In the genomic region with DNA sequence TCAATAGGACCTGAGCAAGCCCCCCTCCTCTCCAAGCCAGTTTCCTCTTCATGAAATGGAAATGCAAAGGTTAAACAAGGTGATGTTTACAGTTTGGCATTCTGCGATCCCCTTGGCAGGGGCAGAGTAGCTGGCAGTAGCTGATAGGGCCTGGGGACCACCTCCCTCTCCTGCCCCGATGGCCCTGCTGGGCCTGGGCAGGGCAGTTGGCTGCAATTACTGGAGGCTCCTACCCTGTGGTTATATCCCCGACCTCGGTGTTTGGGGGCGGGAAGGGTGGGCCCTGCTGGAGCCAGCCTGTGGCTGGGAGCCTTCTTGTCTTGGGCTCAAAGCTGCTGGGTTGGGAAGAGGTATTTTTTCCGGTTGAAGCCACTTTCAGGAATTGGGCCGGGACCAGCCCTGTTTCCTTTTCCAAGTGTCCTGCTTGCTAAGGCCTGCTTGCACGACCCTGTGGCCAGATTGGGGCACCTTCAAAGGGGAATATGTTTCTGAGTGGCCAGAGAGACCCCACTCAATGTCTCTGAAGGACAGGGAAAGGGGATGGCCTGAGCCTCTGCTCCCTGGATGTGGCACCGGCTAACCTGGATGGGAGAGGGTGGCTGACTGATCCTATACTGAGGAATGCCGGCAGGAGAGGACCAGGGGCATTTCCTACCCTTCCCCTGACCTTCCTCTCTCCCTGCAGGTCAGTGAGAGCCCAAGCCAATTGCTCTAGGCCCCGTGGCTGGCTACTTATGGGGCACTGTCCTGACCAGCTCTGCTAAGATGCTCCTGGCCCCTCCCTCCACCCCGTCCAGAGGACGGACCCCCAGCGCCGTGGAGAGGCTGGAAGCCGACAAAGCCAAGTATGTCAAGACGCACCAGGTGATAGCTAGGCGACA, we compare ENCODE assay signal across 9 cellular contexts. TPM values are rescaled to one million over a fixed set of nuclear protein-coding genes. Genes with fewer than 3 reads are reported as not detected.
DNase-seq lines count a peak whose midpoint lies in the region; ATAC-seq and TF ChIP-seq lines count a peak whose summit lies in the region.
"Had no signal": no experiment of that assay in that cellular context is flagged by ENCODE, and none has a peak within 500 bp of the region (broad histone marks: within the 10 kb centered on the region; RNA-seq: fewer than 3 reads in every experiment).

No MANE protein-coding gene starts in this region.

- ATAC-seq in T-helper 17 cell = no peak
- ATAC-seq in HG03460 (IDR thresholded peaks at IDR 0.05; ENCODE audit: unreplicated experiment) = no peak
- ATAC-seq in HG03108 (IDR thresholded peaks at IDR 0.05; ENCODE audit: unreplicated experiment) = no peak

- H3K4me1 Mint-ChIP-seq in CD14-positive monocyte = peaks cover 23% of the 10 kb centered on the region
- peaks cover 12% of the 10 kb centered on the region for H3K4me1 Mint-ChIP-seq in T-helper 17 cell

- peaks cover 0 to 80% of the 10 kb centered on the region in 2 donors for H3K4me1 ChIP-seq in right atrium auricular region

- intact Hi-C loops in CD14-positive monocyte (cut with micrococcal nuclease) (loop anchor here in 1 of 2 donors (5.0 kb wide), 2 partner anchors 38 to 53 kb away; no protein-coding TSS in a partner anchor), posterior vena cava (cut with DNase I) (loop anchor here in 1 of 2 donors (5.0 kb wide), 1 partner anchor 53 kb away; no protein-coding TSS in a partner anchor)

- DNase-seq in CD14-positive monocyte (ENCODE audit: low spot score) (peak; percentile 10), T-helper 17 cell (no peak), right atrium auricular region (ENCODE audit: low spot score) (no peak), posterior vena cava (ENCODE audit: low spot score) (peak; percentile 31), glomerular visceral epithelial cell (ENCODE audit: extremely low spot score) (no peak), NCI-H187 treated with DMSO at 0.1 percent for 48 hours (lab: John Stamatoyannopoulos, UW) (no peak)

- H3K27me3 ChIP-seq in right atrium auricular region = no peaks in the 10 kb centered on the region

- H3K4me3 ChIP-seq in right atrium auricular region = peak overlapping the region; percentile 41 to 57

- peaks cover 70 to 79% (median 71%) of the 10 kb centered on the region in 3 donors for H3K27me3 Mint-ChIP-seq in CD14-positive monocyte (ENCODE audit: low read depth in 3 of 3)
- H3K27me3 Mint-ChIP-seq in T-helper 17 cell = peaks cover 36% of the 10 kb centered on the region

- H3K36me3 Mint-ChIP-seq in CD14-positive monocyte = peaks cover 0 to 2% of the 10 kb centered on the region in 2 donors
- H3K36me3 Mint-ChIP-seq in T-helper 17 cell (ENCODE audit: low read depth) = no peaks in the 10 kb centered on the region

- H3K9me3 ChIP-seq in T-helper 17 cell (ENCODE audit: control insufficient read depth, low read length, poor library complexity, severe bottlenecking) (no peaks in the 10 kb centered on the region), right atrium auricular region (no peaks in the 10 kb centered on the region)
- H3K9me3 ChIP-seq: SK-N-SH had no signal

- TF ChIP-seq CTCF in CD14-positive monocyte (IDR thresholded peaks at IDR 0.05) (no peak), right atrium auricular region (IDR thresholded peaks at IDR 0.05) (no peak)

- peaks cover 0 to 8% (median 0%) of the 10 kb centered on the region in 7 donors for H3K9me3 Mint-ChIP-seq in CD14-positive monocyte

- H3K27ac Mint-ChIP-seq in CD14-positive monocyte (peak overlapping the region in 1 of 7 donors; percentile 70), T-helper 17 cell (no peak overlapping the region)

- peak overlapping the region; percentile 86 to 95 for H3K27ac ChIP-seq in right atrium auricular region

- H3K36me3 ChIP-seq in right atrium auricular region = no peaks in the 10 kb centered on the region

- H3K4me3 Mint-ChIP-seq in CD14-positive monocyte (peak overlapping the region in 1 of 2 donors; percentile 85), T-helper 17 cell (peak overlapping the region; percentile 52)

RNA-seq across cellular contexts. Expression of gene FAM110D, which starts 1.9 kb away (rescaled TPM):
- polyA plus RNA-seq in CD14-positive monocyte = not detected
- not detected for total RNA-seq in T-helper 17 cell
- total RNA-seq in right atrium auricular region = 1 to 10 TPM; 3.8 to 4.3 TPM
- 1 to 10 TPM; 4.5 to 4.7 TPM for total RNA-seq in posterior vena cava

RNA-seq across cellular contexts. Expression of gene C1orf232, which starts 8.0 kb away (rescaled TPM):
- polyA plus RNA-seq in CD14-positive monocyte = not detected
- total RNA-seq in T-helper 17 cell (not detected), right atrium auricular region (not detected), posterior vena cava (not detected)
- polyA plus RNA-seq: SK-N-SH had no signal

RNA-seq across cellular contexts. Expression of gene ZNF593, which starts 8.9 kb away (rescaled TPM):
- 10 to 100 TPM; 27.8 to 36.5 TPM for polyA plus RNA-seq in CD14-positive monocyte
- total RNA-seq in T-helper 17 cell (10 to 100 TPM; 15.6 to 15.9 TPM), right atrium auricular region (10 to 100 TPM; 12.8 to 30.5 TPM), posterior vena cava (10 to 100 TPM; 14.9 to 17.6 TPM)

RNA-seq across cellular contexts. Expression of gene ZNF593OS, which starts 10.9 kb away (rescaled TPM):
- polyA plus RNA-seq in CD14-positive monocyte = under 1 TPM; 0.50 to 0.59 TPM
- total RNA-seq in T-helper 17 cell (not detected), right atrium auricular region (not detected), posterior vena cava (not detected)
- polyA plus RNA-seq: SK-N-SH had no signal

RNA-seq across cellular contexts. Expression of gene CNKSR1, which starts 16.5 kb away (rescaled TPM):
- not detected for polyA plus RNA-seq in CD14-positive monocyte
- total RNA-seq in T-helper 17 cell = 1 to 10 TPM; 3.8 to 5.4 TPM
- total RNA-seq in right atrium auricular region = 1 to 10 TPM in 1 of 2 donors, under 1 TPM in 1; 0.52 to 1.3 TPM
- total RNA-seq in posterior vena cava = 1 to 10 TPM in 1 of 2 donors, under 1 TPM in 1; 0.32 to 2.4 TPM

Comparison
In these comparisons a context has a peak if more than half of its experiments do, and no peak if none do; other contexts are left out.
1. DNase-seq: peak in CD14-positive monocyte (single experiment) and posterior vena cava (single experiment); none in T-helper 17 cell (0 of 3), right atrium auricular region (single experiment), glomerular visceral epithelial cell (single experiment) and NCI-H187 treated with DMSO at 0.1 percent for 48 hours (single experiment).
2. RNA of gene FAM110D, which starts 1.9 kb away (total RNA-seq): 4.5 to 4.7 TPM in posterior vena cava and 3.8 to 4.3 TPM in right atrium auricular region; not detected in T-helper 17 cell; every median in the first group is over 4 times any median in the second.